ENCODE assay signal across 26 cellular contexts in the genomic region with DNA sequence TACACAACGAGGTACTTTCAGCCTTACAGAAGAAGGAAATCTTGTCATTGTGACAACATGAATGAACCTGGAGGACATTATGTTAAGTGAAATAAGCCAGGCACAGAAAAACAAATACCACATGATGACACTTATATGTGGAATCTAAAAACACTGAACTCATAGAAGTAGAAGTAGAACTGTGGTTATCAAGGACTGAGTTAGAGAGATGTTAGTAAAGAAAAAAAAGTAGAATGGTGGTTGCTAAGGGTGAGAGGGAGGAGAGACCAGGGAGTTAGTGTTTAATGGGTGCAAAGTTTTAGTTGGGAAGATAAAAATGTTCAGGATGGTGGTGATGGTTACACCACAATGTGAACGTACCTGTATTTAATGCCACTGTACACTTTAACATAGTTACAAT. TPM values are rescaled to one million over a fixed set of nuclear protein-coding genes. Genes with fewer than 3 reads are reported as not detected.
"Had no signal": no experiment of that assay in that cellular context is flagged by ENCODE, and none has a peak within 500 bp of the region (broad histone marks: within the 10 kb centered on the region; RNA-seq: fewer than 3 reads in every experiment).

No MANE protein-coding gene starts in this region.

- ATAC-seq: activated CD8-positive, alpha-beta T cell treated with anti-CD3 and anti-CD28 coated beads, Interleukin-2, amount 10 ng/mL, durations not matched to agents 7 days and 5 days; naive thymus-derived CD8-positive, alpha-beta T cell; stimulated activated naive CD8-positive, alpha-beta T cell treated with anti-CD3 and anti-CD28 coated beads, Interleukin-15, amount 100 ng/mL, for 72 hours; T-cell had no signal

- H3K4me3 ChIP-seq: ascending aorta, hepatocyte, left ventricle myocardium inferior, neural progenitor cell, spleen, transverse colon had no signal

- H3K27ac ChIP-seq: ascending aorta, epithelial cell of prostate, hepatocyte, left ventricle myocardium inferior, neural progenitor cell, spleen, transverse colon, WERI-Rb-1 had no signal

- DNase-seq: activated CD4-positive, alpha-beta T cell treated with anti-CD3 and anti-CD28 coated beads, Interleukin-2, amount 50 U/mL, for 1 hour; activated CD4-positive, CD25-positive, alpha-beta regulatory T cell treated with anti-CD3 and anti-CD28 coated beads, Interleukin-2, amount 50 U/mL, for 72 hours; activated CD8-positive, alpha-beta T cell treated with anti-CD3 and anti-CD28 coated beads, Interleukin-2, amount 10 ng/mL, durations not matched to agents 7 days and 5 days; activated gamma-delta T cell; central memory CD4-positive, alpha-beta T cell; endodermal cell; immature natural killer cell; kidney glomerular epithelial cell; left ventricle myocardium inferior; naive thymus-derived CD8-positive, alpha-beta T cell; retina; spleen; stimulated activated CD4-positive, alpha-beta T cell treated with anti-CD3 and anti-CD28 coated beads, Interleukin-4, amount 100 ng/mL, for 24 hours; stimulated activated naive CD8-positive, alpha-beta T cell treated with anti-CD3 and anti-CD28 coated beads, Interleukin-15, amount 100 ng/mL, for 72 hours; T-cell; transverse colon; WERI-Rb-1 had no signal

- H3K4me1 Mint-ChIP-seq: endodermal cell, neural progenitor cell had no signal

- H3K4me3 Mint-ChIP-seq: activated CD8-positive, alpha-beta T cell treated with anti-CD3 and anti-CD28 coated beads, Interleukin-2, amount 10 ng/mL, durations not matched to agents 7 days and 5 days; activated T-helper 1 cell treated with anti-CD3 and anti-CD28 coated beads, Interleukin-12 subunit alpha, Interleukin-12 subunit beta, Interleukin-2, Interleukin-4 antibody, amounts not matched to agents 30 ng/mL and 10 ng/mL and 1 ng/mL, durations not matched to agents 14 hours and 24 hours and 36 hours; endodermal cell; immature natural killer cell; mesothelial cell of epicardium; naive thymus-derived CD8-positive, alpha-beta T cell; neural progenitor cell; stimulated activated naive CD8-positive, alpha-beta T cell treated with anti-CD3 and anti-CD28 coated beads, Interleukin-15, amount 100 ng/mL, for 72 hours; T-cell; T-helper 2 cell treated with Interferon-gamma antibody and Interleukin-4, amounts not matched to agents 5 μg/mL and 100 μg/mL, for 36 hours had no signal

- H3K9me3 Mint-ChIP-seq: activated T-helper 1 cell treated with anti-CD3 and anti-CD28 coated beads, Interleukin-12 subunit alpha, Interleukin-12 subunit beta, Interleukin-2, Interleukin-4 antibody, amounts not matched to agents 30 ng/mL and 10 ng/mL and 1 ng/mL, durations not matched to agents 14 hours and 24 hours and 36 hours; endodermal cell; immature natural killer cell; mesothelial cell of epicardium; neural progenitor cell; T-cell; T-helper 2 cell treated with Interferon-gamma antibody and Interleukin-4, amounts not matched to agents 5 μg/mL and 100 μg/mL, for 36 hours had no signal

- H3K36me3 Mint-ChIP-seq: immature natural killer cell; mesothelial cell of epicardium; naive thymus-derived CD8-positive, alpha-beta T cell; neural progenitor cell; T-cell had no signal

- H3K9me3 ChIP-seq: ascending aorta, left ventricle myocardium inferior, spleen, transverse colon had no signal

- H3K4me1 ChIP-seq: ascending aorta, neural progenitor cell had no signal

- H3K36me3 ChIP-seq: ascending aorta, left ventricle myocardium inferior, neural progenitor cell, spleen, transverse colon, WERI-Rb-1 had no signal

- H3K27me3 ChIP-seq: ascending aorta, spleen had no signal

- H3K27ac Mint-ChIP-seq: activated CD8-positive, alpha-beta T cell treated with anti-CD3 and anti-CD28 coated beads, Interleukin-2, amount 10 ng/mL, durations not matched to agents 7 days and 5 days; activated naive CD4-positive, alpha-beta T cell treated with anti-CD3 and anti-CD28 coated beads, Interleukin-2, amount 50 U/mL, for 72 hours; activated T-helper 1 cell treated with anti-CD3 and anti-CD28 coated beads, Interleukin-12 subunit alpha, Interleukin-12 subunit beta, Interleukin-2, Interleukin-4 antibody, amounts not matched to agents 30 ng/mL and 10 ng/mL and 1 ng/mL, durations not matched to agents 14 hours and 24 hours and 36 hours; endodermal cell; mesothelial cell of epicardium; neural progenitor cell; progenitor cell of endocrine pancreas; T-cell; T-helper 2 cell treated with Interferon-gamma antibody and Interleukin-4, amounts not matched to agents 5 μg/mL and 100 μg/mL, for 36 hours had no signal

- H3K27me3 Mint-ChIP-seq: T-cell had no signal

RNA-seq across cellular contexts. Expression of gene STX11, which starts 4.8 kb away (rescaled TPM):
- total RNA-seq: progenitor cell of endocrine pancreas had no signal
